Comparison of ENCODE assay signal across 17 cellular contexts in the genomic region with DNA sequence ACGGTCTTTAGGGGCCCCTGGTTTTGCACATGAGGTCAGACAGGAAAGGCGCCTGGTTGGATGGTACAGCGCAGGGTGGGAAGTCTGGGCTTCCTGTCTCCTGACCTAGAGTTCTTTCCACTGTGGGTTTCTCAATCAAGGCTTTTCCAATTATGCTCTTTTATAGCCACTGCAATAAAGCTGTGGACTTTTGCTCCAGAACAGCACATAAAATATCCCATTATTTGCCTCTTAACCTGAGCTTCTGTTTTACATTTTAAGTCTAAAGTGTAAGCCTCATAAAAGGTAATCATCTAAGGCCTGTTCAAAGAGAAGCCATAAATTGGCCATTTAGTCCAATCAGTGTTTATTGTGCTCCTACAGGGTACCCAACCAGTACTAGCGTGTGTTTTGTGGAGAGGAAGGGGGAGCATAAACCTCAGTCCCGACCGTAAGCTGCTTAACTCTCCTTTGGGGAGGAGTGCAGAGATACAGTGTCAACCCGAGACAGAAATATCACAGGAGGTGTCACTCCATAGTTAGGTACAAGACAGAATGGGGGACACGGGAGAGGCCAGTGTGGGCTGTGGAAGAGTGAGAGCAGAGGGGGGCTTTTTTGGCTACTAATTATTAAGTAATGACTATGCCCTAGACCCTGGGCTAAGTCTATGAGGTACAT.
"Had no signal": no experiment of that assay in that cellular context is flagged by ENCODE, and none has a peak within 500 bp of the region (broad histone marks: within the 10 kb centered on the region; RNA-seq: fewer than 3 reads in every experiment).

No MANE protein-coding gene starts in this region.

- H3K4me3 ChIP-seq: adrenal gland, left lung had no signal

- H3K27ac Mint-ChIP-seq: activated naive CD4-positive, alpha-beta T cell treated with anti-CD3 and anti-CD28 coated beads, Interleukin-2, amount 50 U/mL, for 72 hours; mesothelial cell of epicardium; nephron progenitor cell; stimulated activated naive B cell treated with anti-CD40 and anti-IgM and Interleukin-4, amounts not matched to agents 10 μg/mL and 1 μg/mL and 100 μg/mL, for 72 hours; T-helper 17 cell had no signal

- DNase-seq: activated CD4-positive, alpha-beta T cell treated with anti-CD3 and anti-CD28 coated beads for 1 hour; activated CD8-positive, alpha-beta memory T cell treated with anti-CD3 and anti-CD28 coated beads for 24 hours; activated CD8-positive, alpha-beta memory T cell treated with anti-CD3 and anti-CD28 coated beads, Interleukin-2, amount 50 U/mL, for 48 hours; activated gamma-delta T cell; adrenal gland; cerebellar nuclear complex; foreskin fibroblast; islet precursor cell; left lung; nephron progenitor cell; retina; stimulated activated naive B cell treated with anti-CD40 and anti-IgM and Interleukin-4, amounts not matched to agents 10 μg/mL and 1 μg/mL and 100 μg/mL, for 72 hours; T-helper 17 cell; WERI-Rb-1 had no signal

- H3K36me3 Mint-ChIP-seq: activated naive CD4-positive, alpha-beta T cell treated with anti-CD3 and anti-CD28 coated beads, Interleukin-2, amount 50 U/mL, for 72 hours; mesothelial cell of epicardium; stimulated activated naive B cell treated with anti-CD40 and anti-IgM and Interleukin-4, amounts not matched to agents 10 μg/mL and 1 μg/mL and 100 μg/mL, for 72 hours had no signal

- H3K9me3 Mint-ChIP-seq: activated naive CD4-positive, alpha-beta T cell treated with anti-CD3 and anti-CD28 coated beads, Interleukin-2, amount 50 U/mL, for 72 hours; mesothelial cell of epicardium had no signal

- H3K27ac ChIP-seq: adrenal gland, epithelial cell of prostate, left lung, WERI-Rb-1 had no signal

- H3K9me3 ChIP-seq: adrenal gland, left lung had no signal

- H3K36me3 ChIP-seq: adrenal gland, left lung, WERI-Rb-1 had no signal

- H3K4me3 Mint-ChIP-seq: mesothelial cell of epicardium; nephron progenitor cell; stimulated activated naive B cell treated with anti-CD40 and anti-IgM and Interleukin-4, amounts not matched to agents 10 μg/mL and 1 μg/mL and 100 μg/mL, for 72 hours; T-helper 17 cell had no signal

- H3K4me1 ChIP-seq: adrenal gland had no signal
